ENCODE assay signal across 1 cellular context in the genomic region with DNA sequence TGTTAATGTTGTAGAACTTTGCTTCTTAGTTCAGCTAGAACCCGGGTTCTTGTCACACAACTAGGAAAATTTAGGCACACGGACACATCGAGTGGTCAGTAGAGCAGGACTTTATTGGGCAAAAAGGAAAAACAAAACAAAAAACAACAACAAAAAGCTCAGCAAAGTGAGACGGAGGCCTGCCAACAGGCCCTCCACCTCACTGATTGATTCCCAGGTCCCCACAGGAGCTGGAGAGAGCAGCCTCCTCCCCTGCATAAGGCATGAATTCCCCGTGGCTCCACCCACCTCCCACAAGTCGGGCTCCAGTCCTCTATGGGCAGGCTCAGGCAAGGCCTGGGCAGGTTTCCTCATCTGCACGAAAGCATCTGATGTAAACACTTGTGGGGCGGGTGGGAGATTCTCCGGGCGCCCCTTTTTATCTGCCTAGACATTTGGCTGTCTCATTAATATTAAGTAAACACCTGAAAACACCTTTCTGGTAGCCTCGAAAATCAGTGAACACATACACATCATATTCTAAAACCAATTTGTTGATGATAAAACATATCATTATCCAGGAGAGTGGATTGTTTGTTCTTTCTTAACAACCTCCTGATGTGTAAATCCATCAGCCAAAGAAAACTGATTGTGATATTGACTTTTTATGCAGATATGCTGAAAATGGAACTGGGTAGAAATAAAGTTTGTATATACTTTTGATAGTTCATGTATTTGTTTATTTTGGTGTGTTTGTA.
TF ChIP-seq lines count a peak whose summit lies in the region.

No MANE protein-coding gene starts in this region.

TF ChIP-seq in HEK293, 187 proteins besides CTCF, POLR2A, EP300 and RAD21 (continued from another document and continues in another):
- TF ChIP-seq, protein P1, sequence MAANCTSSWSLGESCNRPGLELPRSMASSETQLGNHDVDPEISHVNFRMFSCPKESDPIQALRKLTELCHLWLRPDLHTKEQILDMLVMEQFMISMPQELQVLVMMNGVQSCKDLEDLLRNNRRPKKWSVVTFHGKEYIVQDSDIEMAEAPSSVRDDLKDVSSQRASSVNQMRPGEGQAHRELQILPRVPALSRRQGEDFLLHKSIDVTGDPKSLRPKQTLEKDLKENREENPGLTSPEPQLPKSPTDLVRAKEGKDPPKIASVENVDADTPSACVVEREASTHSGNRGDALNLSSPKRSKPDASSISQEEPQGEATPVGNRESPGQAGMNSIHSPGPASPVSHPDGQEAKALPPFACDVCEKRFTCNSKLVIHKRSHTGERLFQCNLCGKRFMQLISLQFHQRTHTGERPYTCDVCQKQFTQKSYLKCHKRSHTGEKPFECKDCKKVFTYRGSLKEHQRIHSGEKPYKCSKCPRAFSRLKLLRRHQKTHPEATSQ (tag by site-specific recombination; IDR thresholded peaks at IDR 0.05) = no peak
- TF ChIP-seq ZNF473 (tag by site-specific recombination; IDR thresholded peaks at IDR 0.05) (no peak), ZNF146 (tag by site-specific recombination; IDR thresholded peaks at IDR 0.05) (no peak), ZNF324 (tag by site-specific recombination; IDR thresholded peaks at IDR 0.05) (no peak), ZNF423 (tag by site-specific recombination; IDR thresholded peaks at IDR 0.05) (no peak), ZBTB17 (tag by site-specific recombination; IDR thresholded peaks at IDR 0.05) (peak; percentile 77), ZNF624 (tag by site-specific recombination; IDR thresholded peaks at IDR 0.05) (no peak), ZNF416 (tag by site-specific recombination; IDR thresholded peaks at IDR 0.05) (no peak), SP3 (tag by site-specific recombination; IDR thresholded peaks at IDR 0.05) (peak; percentile 52; the same call in 1 of the 2 replicates), BCL6B (tag by site-specific recombination; IDR thresholded peaks at IDR 0.05) (no peak), ZNF394 (tag by site-specific recombination; IDR thresholded peaks at IDR 0.05; ENCODE audit: borderline replicate concordance) (no peak), ZNF488 (tag by site-specific recombination; IDR thresholded peaks at IDR 0.05) (no peak), ZNF510 (tag by site-specific recombination; IDR thresholded peaks at IDR 0.05; ENCODE audit: insufficient replicate concordance) (no peak), FEZF1 (tag by site-specific recombination; IDR thresholded peaks at IDR 0.05) (0 out of 2 replicates have a peak, but pooled peaks have one; percentile 5), ZNF830 (tag by site-specific recombination; IDR thresholded peaks at IDR 0.05; ENCODE audit: low read depth) (no peak), ZNF791 (tag by site-specific recombination; IDR thresholded peaks at IDR 0.05) (no peak), SCRT2 (tag by site-specific recombination; IDR thresholded peaks at IDR 0.05) (peak; percentile 59), HOXC10 (CRISPR knock-in tag; IDR thresholded peaks at IDR 0.05) (no peak), ZNF600 (tag by site-specific recombination; IDR thresholded peaks at IDR 0.05) (0 out of 2 replicates have a peak, but pooled peaks have one; percentile 19), SP2 (tag by site-specific recombination; IDR thresholded peaks at IDR 0.05) (peak; percentile 26; the same call in 1 of the 2 replicates), ZNF302 (tag by site-specific recombination; IDR thresholded peaks at IDR 0.05; ENCODE audit: low read depth) (no peak), ZIC2 (tag by site-specific recombination; IDR thresholded peaks at IDR 0.05) (no peak), ZNF341 (tag by site-specific recombination; IDR thresholded peaks at IDR 0.05; ENCODE audit: low read depth) (no peak), ELK4 (IDR thresholded peaks at IDR 0.05; ENCODE audit: borderline replicate concordance, low read depth, low read length) (no peak), HOXD13 (CRISPR knock-in tag; IDR thresholded peaks at IDR 0.05; ENCODE audit: borderline replicate concordance) (no peak), ZNF221 (tag by site-specific recombination; IDR thresholded peaks at IDR 0.05; ENCODE audit: borderline replicate concordance) (no peak), ZNF2 (tag by site-specific recombination; IDR thresholded peaks at IDR 0.05) (no peak), ZNF26 (tag by site-specific recombination; IDR thresholded peaks at IDR 0.05) (no peak), KLF17 (tag by site-specific recombination; IDR thresholded peaks at IDR 0.05) (no peak), ZNF561 (tag by site-specific recombination; IDR thresholded peaks at IDR 0.05; ENCODE audit: borderline replicate concordance) (0 out of 2 replicates have a peak, but pooled peaks have one; percentile 37), YY1 (tag by site-specific recombination; IDR thresholded peaks at IDR 0.05) (no peak), ZNF76 (tag by site-specific recombination; IDR thresholded peaks at IDR 0.05; ENCODE audit: borderline replicate concordance, low read depth) (peak; percentile 30; the same call in 1 of the 2 replicates), SCRT1 (tag by site-specific recombination; IDR thresholded peaks at IDR 0.05; ENCODE audit: borderline replicate concordance) (no peak), WT1 (tag by site-specific recombination; IDR thresholded peaks at IDR 0.05) (no peak), ZNF23 (tag by site-specific recombination; IDR thresholded peaks at IDR 0.05; ENCODE audit: borderline replicate concordance) (no peak), ZNF433 (tag by site-specific recombination; IDR thresholded peaks at IDR 0.05; ENCODE audit: low read depth) (no peak), SP7 (tag by site-specific recombination; IDR thresholded peaks at IDR 0.05) (peak; percentile 68), RBAK (tag by site-specific recombination; IDR thresholded peaks at IDR 0.05) (no peak), MZF1 (tag by site-specific recombination; IDR thresholded peaks at IDR 0.05; ENCODE audit: borderline replicate concordance) (no peak), ZNF175 (tag by site-specific recombination; IDR thresholded peaks at IDR 0.05) (no peak), GLI2 (tag by site-specific recombination; IDR thresholded peaks at IDR 0.05; ENCODE audit: borderline replicate concordance, low read depth) (no peak), ZNF10 (tag by site-specific recombination; IDR thresholded peaks at IDR 0.05) (no peak), ZBTB8A (tag by site-specific recombination; IDR thresholded peaks at IDR 0.05) (peak; percentile 42), ZNF677 (tag by site-specific recombination; IDR thresholded peaks at IDR 0.05) (no peak)
- TF ChIP-seq, protein P2, sequence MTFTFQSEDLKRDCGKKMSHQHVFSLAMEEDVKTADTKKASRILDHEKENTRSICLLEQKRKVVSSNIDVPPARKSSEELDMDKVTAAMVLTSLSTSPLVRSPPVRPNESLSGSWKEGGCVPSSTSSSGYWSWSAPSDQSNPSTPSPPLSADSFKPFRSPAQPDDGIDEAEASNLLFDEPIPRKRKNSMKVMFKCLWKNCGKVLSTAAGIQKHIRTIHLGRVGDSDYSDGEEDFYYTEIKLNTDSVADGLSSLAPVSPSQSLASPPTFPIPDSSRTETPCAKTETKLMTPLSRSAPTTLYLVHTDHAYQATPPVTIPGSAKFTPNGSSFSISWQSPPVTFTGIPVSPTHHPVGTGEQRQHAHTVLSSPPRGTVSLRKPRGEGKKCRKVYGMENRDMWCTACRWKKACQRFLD (tag by site-specific recombination; IDR thresholded peaks at IDR 0.05) = no peak
- TF ChIP-seq, protein P3, sequence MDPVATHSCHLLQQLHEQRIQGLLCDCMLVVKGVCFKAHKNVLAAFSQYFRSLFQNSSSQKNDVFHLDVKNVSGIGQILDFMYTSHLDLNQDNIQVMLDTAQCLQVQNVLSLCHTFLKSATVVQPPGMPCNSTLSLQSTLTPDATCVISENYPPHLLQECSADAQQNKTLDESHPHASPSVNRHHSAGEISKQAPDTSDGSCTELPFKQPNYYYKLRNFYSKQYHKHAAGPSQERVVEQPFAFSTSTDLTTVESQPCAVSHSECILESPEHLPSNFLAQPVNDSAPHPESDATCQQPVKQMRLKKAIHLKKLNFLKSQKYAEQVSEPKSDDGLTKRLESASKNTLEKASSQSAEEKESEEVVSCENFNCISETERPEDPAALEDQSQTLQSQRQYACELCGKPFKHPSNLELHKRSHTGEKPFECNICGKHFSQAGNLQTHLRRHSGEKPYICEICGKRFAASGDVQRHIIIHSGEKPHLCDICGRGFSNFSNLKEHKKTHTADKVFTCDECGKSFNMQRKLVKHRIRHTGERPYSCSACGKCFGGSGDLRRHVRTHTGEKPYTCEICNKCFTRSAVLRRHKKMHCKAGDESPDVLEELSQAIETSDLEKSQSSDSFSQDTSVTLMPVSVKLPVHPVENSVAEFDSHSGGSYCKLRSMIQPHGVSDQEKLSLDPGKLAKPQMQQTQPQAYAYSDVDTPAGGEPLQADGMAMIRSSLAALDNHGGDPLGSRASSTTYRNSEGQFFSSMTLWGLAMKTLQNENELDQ (tag by site-specific recombination; IDR thresholded peaks at IDR 0.05; ENCODE audit: low read depth) = no peak
- TF ChIP-seq, protein P4, sequence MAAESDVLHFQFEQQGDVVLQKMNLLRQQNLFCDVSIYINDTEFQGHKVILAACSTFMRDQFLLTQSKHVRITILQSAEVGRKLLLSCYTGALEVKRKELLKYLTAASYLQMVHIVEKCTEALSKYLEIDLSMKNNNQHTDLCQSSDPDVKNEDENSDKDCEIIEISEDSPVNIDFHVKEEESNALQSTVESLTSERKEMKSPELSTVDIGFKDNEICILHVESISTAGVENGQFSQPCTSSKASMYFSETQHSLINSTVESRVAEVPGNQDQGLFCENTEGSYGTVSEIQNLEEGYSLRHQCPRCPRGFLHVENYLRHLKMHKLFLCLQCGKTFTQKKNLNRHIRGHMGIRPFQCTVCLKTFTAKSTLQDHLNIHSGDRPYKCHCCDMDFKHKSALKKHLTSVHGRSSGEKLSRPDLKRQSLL (tag by site-specific recombination; IDR thresholded peaks at IDR 0.05) = no peak
- TF ChIP-seq, protein P5, sequence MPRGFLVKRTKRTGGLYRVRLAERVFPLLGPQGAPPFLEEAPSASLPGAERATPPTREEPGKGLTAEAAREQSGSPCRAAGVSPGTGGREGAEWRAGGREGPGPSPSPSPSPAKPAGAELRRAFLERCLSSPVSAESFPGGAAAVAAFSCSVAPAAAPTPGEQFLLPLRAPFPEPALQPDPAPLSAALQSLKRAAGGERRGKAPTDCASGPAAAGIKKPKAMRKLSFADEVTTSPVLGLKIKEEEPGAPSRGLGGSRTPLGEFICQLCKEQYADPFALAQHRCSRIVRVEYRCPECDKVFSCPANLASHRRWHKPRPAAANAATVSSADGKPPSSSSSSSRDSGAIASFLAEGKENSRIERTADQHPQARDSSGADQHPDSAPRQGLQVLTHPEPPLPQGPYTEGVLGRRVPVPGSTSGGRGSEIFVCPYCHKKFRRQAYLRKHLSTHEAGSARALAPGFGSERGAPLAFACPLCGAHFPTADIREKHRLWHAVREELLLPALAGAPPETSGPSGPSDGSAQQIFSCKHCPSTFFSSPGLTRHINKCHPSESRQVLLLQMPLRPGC (tag by site-specific recombination; IDR thresholded peaks at IDR 0.05) = no peak
